ENCODE assay signal across 1 cellular context in genomic region chr11:10909141-10909883, GRCh38.
A peak's percentile ranks its signal among the peaks of the same experiment; 100 is the strongest.
TF ChIP-seq lines count a peak whose summit lies in the region.

No MANE protein-coding gene starts in this region.

TF ChIP-seq in H1, 55 proteins besides CTCF, POLR2A, EP300 and RAD21:
- no peak for TF ChIP-seq POU5F1 (IDR thresholded peaks at IDR 0.05; ENCODE audit: low read depth, low read length)
- no peak for TF ChIP-seq SP1 (IDR thresholded peaks at IDR 0.05; ENCODE audit: low read depth, low read length)
- TF ChIP-seq RNF2 (IDR thresholded peaks at IDR 0.05; ENCODE audit: borderline replicate concordance, low read depth, low read length, missing control alignments, poor library complexity, severe bottlenecking) = no peak
- no peak for TF ChIP-seq SP2 (IDR thresholded peaks at IDR 0.05; ENCODE audit: low read length)
- peak; percentile 47; the same call in 1 of the 2 replicates for TF ChIP-seq SRF (IDR thresholded peaks at IDR 0.05; ENCODE audit: low read depth, low read length)
